In the genomic region with DNA sequence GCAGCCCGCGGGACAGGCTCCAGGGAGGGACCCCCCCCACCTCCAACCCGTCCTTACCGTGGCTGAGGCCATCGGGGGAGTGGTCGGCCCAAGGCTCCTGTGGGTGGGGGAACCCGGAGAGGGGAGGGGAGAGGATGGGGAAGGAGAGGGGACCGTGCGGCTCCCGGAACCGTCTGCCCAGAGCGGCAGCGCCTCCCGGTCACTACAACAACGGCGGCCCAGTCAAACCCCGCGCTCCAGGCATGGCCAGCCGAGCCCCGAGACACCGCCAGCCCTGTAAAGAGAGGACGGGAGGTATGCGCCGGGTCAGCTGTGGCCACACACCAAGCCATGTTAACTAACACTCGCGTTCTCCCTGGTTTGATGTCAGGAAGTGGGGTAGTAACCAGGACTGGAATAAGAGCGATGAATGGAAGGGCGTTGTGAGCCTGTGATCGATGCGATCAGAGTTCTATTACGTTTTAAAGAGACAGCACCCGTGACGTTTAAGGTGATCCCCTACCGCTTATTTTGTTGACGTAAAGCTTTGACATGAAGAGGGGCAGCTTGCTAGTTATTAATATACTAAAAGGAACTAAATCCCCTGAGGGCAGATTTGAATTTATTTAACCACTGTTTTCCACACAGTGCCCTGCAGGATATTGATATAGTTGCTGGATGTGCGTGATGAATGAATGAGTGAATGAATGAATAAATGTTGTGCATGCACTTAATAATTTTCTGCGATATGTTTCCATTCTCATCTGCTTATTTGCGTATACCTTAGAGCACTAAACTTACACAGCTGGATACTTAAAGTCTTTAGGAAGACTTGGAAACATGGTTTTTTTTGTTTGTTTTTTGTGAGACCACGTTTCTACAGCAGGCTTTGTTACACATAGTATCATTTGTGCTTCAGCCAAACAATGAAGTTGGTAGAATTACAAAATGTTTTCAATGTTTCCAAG, we compare ENCODE assay signal across 8 cellular contexts. TPM values are rescaled to one million over a fixed set of nuclear protein-coding genes. Genes with fewer than 3 reads are reported as not detected.
DNase-seq lines count a peak whose midpoint lies in the region; ATAC-seq lines count a peak whose summit lies in the region.

TSS of gene POC1B (minus strand) at position 224 of the 947 bp plus-strand sequence. CDS start at position 72, 152 bp downstream.

- no peaks in the 10 kb centered on the region for H3K9me3 ChIP-seq in aorta (ENCODE audit: control insufficient read depth, low read length)

- DNase-seq in NCI-H2081 (lab: John Stamatoyannopoulos, UW): peak; percentile 77 to 93
- DNase-seq in T1000 (lab: John Stamatoyannopoulos, UW): peak; percentile 55
- DNase-seq in astrocyte of the hippocampus (ENCODE audit: low read depth, low spot score): peak; percentile 90
- DNase-seq in hippocampal formation (lab: John Stamatoyannopoulos, UW): peak; percentile 87 to 93
- DNase-seq in aorta: peak; percentile 89 to 94

- intact Hi-C loops in aorta (cut with DNase I): loop anchor here (2.0 to 10.0 kb wide), 7 partner anchors 53 to 509 kb away; partner anchors contain the start of gene DUSP6 (in 1 of the 2)

- peak; percentile 38 for ATAC-seq in GM18520 (IDR thresholded peaks at IDR 0.05; ENCODE audit: unreplicated experiment)
- ATAC-seq in HG03045 (IDR thresholded peaks at IDR 0.05; ENCODE audit: unreplicated experiment): peak; percentile 76
- peak; percentile 93 for ATAC-seq in aorta (ENCODE audit: low FRiP score)

- H3K27ac ChIP-seq in rectal smooth muscle tissue (ENCODE audit: low read depth, low read length) (peak within 1 kb of the TSS; percentile 77), aorta (ENCODE audit: low read depth in 1 of 2, low read length in 2 of 2) (peak within 1 kb of the TSS; percentile 62 to 91)

- peak within 1 kb of the TSS; percentile 84 for H3K9ac ChIP-seq in rectal smooth muscle tissue (ENCODE audit: low read length)

- H3K4me1 ChIP-seq in rectal smooth muscle tissue (ENCODE audit: control insufficient read depth, insufficient read depth, low read length) (peaks cover 10% of the 10 kb centered on the region), aorta (ENCODE audit: control insufficient read depth in 1 of 2, insufficient read depth in 2 of 2, low read length in 2 of 2) (no peaks in the 10 kb centered on the region)

- H3K36me3 ChIP-seq in rectal smooth muscle tissue (ENCODE audit: control insufficient read depth, insufficient read depth, low read length) (no peaks in the 10 kb centered on the region), aorta (ENCODE audit: control insufficient read depth in 1 of 2, insufficient read depth in 2 of 2, low read length in 1 of 2) (no peaks in the 10 kb centered on the region)

- H3K4me3 ChIP-seq in rectal smooth muscle tissue (ENCODE audit: low read length) (peak within 1 kb of the TSS; percentile 97), aorta (ENCODE audit: low read length in 2 of 2) (peak within 1 kb of the TSS; percentile 81 to 89)

- no peaks in the 10 kb centered on the region for H3K27me3 ChIP-seq in rectal smooth muscle tissue (ENCODE audit: control insufficient read depth, insufficient read depth, low read length)
- H3K27me3 ChIP-seq in aorta (ENCODE audit: control insufficient read depth in 1 of 2, insufficient read depth in 2 of 2, low read length in 1 of 2): no peaks in the 10 kb centered on the region

- 1% methylated on average over 35 to 39 of the region's 39 CpGs for WGBS in aorta, 2 donors

RNA-seq across cellular contexts. Expression of gene POC1B, which starts in this region (rescaled TPM):
- total RNA-seq in aorta: 10 to 100 TPM; 21.2 to 21.9 TPM
- 10 to 100 TPM in 1 of 2 donors, 1 to 10 TPM in 1; 7.3 to 19.9 TPM for polyA plus RNA-seq in aorta

Comparison
In these comparisons a context has a peak if more than half of its experiments do, and no peak if none do; other contexts are left out.
1. Peak in every context shown above with its lines: DNase-seq, ATAC-seq, H3K4me3 ChIP-seq and H3K27ac ChIP-seq.
2. ATAC-seq: peak in every context shown above with its lines; median percentile 93 in aorta; 76 in HG03045; 38 in GM18520.